16 cellular contexts compared by ENCODE assay signal in genomic region chr5:169147542-169147941, GRCh38.
DNase-seq lines count a peak whose midpoint lies in the region; TF ChIP-seq lines count a peak whose summit lies in the region.
"Had no signal": no experiment of that assay in that cellular context is flagged by ENCODE, and none has a peak within 500 bp of the region (broad histone marks: within the 10 kb centered on the region; RNA-seq: fewer than 3 reads in every experiment).

No MANE protein-coding gene starts in this region.

- no peaks in the 10 kb centered on the region for H3K27me3 Mint-ChIP-seq in MCF 10A (ENCODE audit: insufficient read depth, unreplicated experiment)
- H3K27me3 Mint-ChIP-seq in brain, result peaks cover 14% of the 10 kb centered on the region
- peaks cover 3% of the 10 kb centered on the region for H3K27me3 Mint-ChIP-seq in neural progenitor cell (ENCODE audit: insufficient read depth, low read depth)

- H3K4me3 ChIP-seq in breast epithelium, result no peak overlapping the region
- H3K4me3 ChIP-seq in neural progenitor cell, result no peak overlapping the region
- H3K4me3 ChIP-seq: BLaER1 treated with 17β-estradiol and CSF1 and Interleukin-3, amounts not matched to agents 10 nM and 100 nM; HAP-1 had no signal

- H3K36me3 ChIP-seq in breast epithelium (no peaks in the 10 kb centered on the region), neural progenitor cell (no peaks in the 10 kb centered on the region)
- H3K36me3 ChIP-seq: BLaER1 treated with 17β-estradiol and CSF1 and Interleukin-3, amounts not matched to agents 10 nM and 100 nM; HAP-1 had no signal

- H3K36me3 Mint-ChIP-seq in MCF 10A (ENCODE audit: insufficient read depth, unreplicated experiment) (no peaks in the 10 kb centered on the region), brain (no peaks in the 10 kb centered on the region), neural progenitor cell (no peaks in the 10 kb centered on the region)
- H3K36me3 Mint-ChIP-seq: CD8-positive, alpha-beta T cell had no signal

- POLR2A ChIA-PET in MCF 10A (lab: Yijun Ruan, JAX), result no interaction called here

- H3K4me1 ChIP-seq in breast epithelium, result no peaks in the 10 kb centered on the region
- peaks cover 3% of the 10 kb centered on the region for H3K4me1 ChIP-seq in neural progenitor cell
- H3K4me1 ChIP-seq: HAP-1 had no signal

- no peaks in the 10 kb centered on the region for H4K20me1 ChIP-seq in neural progenitor cell (ENCODE audit: low read depth)
- H4K20me1 ChIP-seq: BLaER1 treated with 17β-estradiol and CSF1 and Interleukin-3, amounts not matched to agents 10 nM and 100 nM had no signal

- BruUV-seq in MCF 10A (replicated peaks; lab: Mats Ljungman, UMichigan), result no TSS peak

- H3K4me1 Mint-ChIP-seq in MCF 10A (ENCODE audit: insufficient read depth, unreplicated experiment) (no peaks in the 10 kb centered on the region), brain (peaks cover 28% of the 10 kb centered on the region), neural progenitor cell (peaks cover 25% of the 10 kb centered on the region)

- H3K27ac ChIP-seq in breast epithelium (peak overlapping the region; percentile 2 to 19), neural progenitor cell (no peak overlapping the region)
- H3K27ac ChIP-seq: BLaER1 treated with 17β-estradiol and CSF1 and Interleukin-3, amounts not matched to agents 10 nM and 100 nM had no signal

- no peaks in the 10 kb centered on the region for H3F3A ChIP-seq in neural progenitor cell (ENCODE audit: low read depth)

- no peaks in the 10 kb centered on the region for H3K9me3 ChIP-seq in breast epithelium
- H3K9me3 ChIP-seq in neural progenitor cell (ENCODE audit: low read depth), result no peaks in the 10 kb centered on the region
- H3K9me3 ChIP-seq: BLaER1 treated with 17β-estradiol and CSF1 and Interleukin-3, amounts not matched to agents 10 nM and 100 nM; HAP-1 had no signal

- no peak overlapping the region for H3K4me3 Mint-ChIP-seq in MCF 10A (ENCODE audit: unreplicated experiment)
- no peak overlapping the region for H3K4me3 Mint-ChIP-seq in brain
- H3K4me3 Mint-ChIP-seq in neural progenitor cell, result no peak overlapping the region
- H3K4me3 Mint-ChIP-seq: CD8-positive, alpha-beta T cell had no signal

- H3K79me2 ChIP-seq in neural progenitor cell (ENCODE audit: low read depth), result no peaks in the 10 kb centered on the region

- intact Hi-C loops in breast epithelium (cut with DNase I; ENCODE audit: low total_unique reads) (no loop called here), MCF 10A (cut with micrococcal nuclease) (no loop called here)

- no peak overlapping the region for H3K4me2 ChIP-seq in neural progenitor cell
- H3K4me2 ChIP-seq: BLaER1 treated with 17β-estradiol and CSF1 and Interleukin-3, amounts not matched to agents 10 nM and 100 nM had no signal

- no peak for TF ChIP-seq POLR2A in breast epithelium (IDR thresholded peaks at IDR 0.05)

- H3K27ac Mint-ChIP-seq in MCF 10A (ENCODE audit: low read depth, unreplicated experiment) (no peak overlapping the region), brain (peak overlapping the region in 3 of 5 experiments; percentile 24 to 75 (median 72)), neural progenitor cell (peak overlapping the region; percentile 22)
- H3K27ac Mint-ChIP-seq: CD8-positive, alpha-beta T cell had no signal

- H3K27me3 ChIP-seq in breast epithelium, result no peaks in the 10 kb centered on the region
- no peaks in the 10 kb centered on the region for H3K27me3 ChIP-seq in neural progenitor cell
- H3K27me3 ChIP-seq: BLaER1 treated with 17β-estradiol and CSF1 and Interleukin-3, amounts not matched to agents 10 nM and 100 nM had no signal

- H3K9me3 Mint-ChIP-seq in MCF 10A (ENCODE audit: unreplicated experiment) (peaks cover 22% of the 10 kb centered on the region), brain (peaks cover 0 to 2% (median 0%) of the 10 kb centered on the region in 5 experiments), neural progenitor cell (no peaks in the 10 kb centered on the region)
- H3K9me3 Mint-ChIP-seq: CD8-positive, alpha-beta T cell had no signal

- H2AFZ ChIP-seq in neural progenitor cell (replicated peaks), result no peak overlapping the region

- TF ChIP-seq CTCF in breast epithelium (IDR thresholded peaks at IDR 0.05), result no peak
- TF ChIP-seq CTCF in MCF 10A (IDR thresholded peaks at IDR 0.05; ENCODE audit: unreplicated experiment), result no peak
- no peak for TF ChIP-seq CTCF in brain (conservative IDR thresholded peaks at IDR 0.05)
- no peak for TF ChIP-seq CTCF in neural progenitor cell (IDR thresholded peaks at IDR 0.05)

- CTCF ChIA-PET in MCF 10A (lab: Yijun Ruan, JAX), result interaction anchor here (0.6 kb wide), 3 partner anchors 31 to 477 kb away, joined by 3 read pairs; no protein-coding TSS in a partner anchor

- no peak for DNase-seq in breast epithelium (ENCODE audit: low spot score in 2 of 2)
- no peak for DNase-seq in MCF 10A (ENCODE audit: unreplicated experiment)
- DNase-seq in NCI-H524 treated with DMSO at 0.1 percent for 48 hours (lab: John Stamatoyannopoulos, UW), result peak; percentile 90
- no peak for DNase-seq in neural progenitor cell (ENCODE audit: low spot score)
- DNase-seq in OCI-M2 (lab: John Stamatoyannopoulos, UW; ENCODE audit: unreplicated experiment), result no peak
- DNase-seq in NCI-H345 treated with DMSO at 0.1 percent for 48 hours (lab: John Stamatoyannopoulos, UW; ENCODE audit: unreplicated experiment), result no peak
- no peak for DNase-seq in activated effector memory CD4-positive, alpha-beta T cell treated with anti-CD3 and anti-CD28 coated beads, Interleukin-2, amount 50 U/mL, for 16 hours
- DNase-seq: 8988T; Calu3; CD8-positive, alpha-beta T cell; DMS79 treated with DMSO at 0.1 percent for 48 hours; GF-D8; IMR-90 had no signal

- H3K9ac ChIP-seq in neural progenitor cell, result no peak overlapping the region
- H3K9ac ChIP-seq: BLaER1 treated with 17β-estradiol and CSF1 and Interleukin-3, amounts not matched to agents 10 nM and 100 nM had no signal
